In the genomic region with DNA sequence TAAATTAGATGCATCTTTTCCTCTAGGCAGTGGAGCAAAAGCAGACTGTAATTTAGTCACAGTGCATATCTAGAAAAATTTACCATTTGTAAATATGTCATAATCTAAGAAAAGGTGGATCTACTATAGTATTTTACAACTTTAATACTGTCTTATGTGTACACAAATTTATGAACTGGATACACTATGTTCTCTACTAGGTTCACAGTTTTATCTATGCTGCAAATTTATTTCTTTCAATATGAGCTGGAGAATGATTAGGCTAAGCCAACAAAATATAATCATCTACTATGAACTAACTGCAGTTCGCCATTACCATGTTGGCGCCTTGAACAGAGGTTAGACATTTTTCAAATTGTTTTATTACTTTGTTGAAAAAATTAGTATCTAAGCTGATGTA, we compare ENCODE assay signal across 6 cellular contexts.
"Had no signal": no experiment of that assay in that cellular context is flagged by ENCODE, and none has a peak within 500 bp of the region (broad histone marks: within the 10 kb centered on the region; RNA-seq: fewer than 3 reads in every experiment).

No MANE protein-coding gene starts in this region.

- H3K4me3 Mint-ChIP-seq: GM23338, H9 had no signal

- ATAC-seq: GM23338, K562 had no signal

- H3K9me3 Mint-ChIP-seq: GM23338 had no signal

- H3K4me1 Mint-ChIP-seq: GM23338, H9 had no signal

- H3K27ac Mint-ChIP-seq: GM23338, H9 had no signal

- DNase-seq: H9, HCEC 1CT, IMR-90, KG1 had no signal

- H3K4me3 ChIP-seq: GM23338, K562 had no signal
